ENCODE assay signal across 8 cellular contexts in the genomic region with DNA sequence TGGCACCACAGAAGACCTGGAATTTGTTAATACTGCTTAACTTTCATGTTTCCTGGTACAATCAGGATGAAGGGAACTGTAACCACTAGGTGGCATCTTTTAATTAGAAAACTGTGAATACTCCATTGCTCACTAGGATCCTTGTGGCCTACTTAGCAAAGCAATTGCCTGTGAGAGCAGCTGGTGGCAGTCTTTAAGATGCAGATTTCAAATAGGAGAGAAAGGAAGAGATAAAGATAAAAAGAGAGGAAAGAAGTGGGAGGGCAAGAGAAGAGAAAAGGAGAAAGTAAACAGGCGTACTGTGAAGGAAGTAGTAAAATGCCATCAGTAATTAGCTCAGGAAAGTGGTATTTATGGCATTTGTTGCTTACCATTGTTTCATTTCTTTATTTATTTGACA.
DNase-seq lines count a peak whose midpoint lies in the region; ATAC-seq, FAIRE-seq and TF ChIP-seq lines count a peak whose summit lies in the region.

No MANE protein-coding gene starts in this region.

- peak; percentile 79 for FAIRE-seq in RCC 7860 (lab: Jason Lieb, UNC)
- peak; percentile 98 for FAIRE-seq in urothelium cell line (lab: Jason Lieb, UNC)

- TF ChIP-seq CTCF in dorsolateral prefrontal cortex (IDR thresholded peaks at IDR 0.05 in 54 of 56, conservative IDR thresholded peaks at IDR 0.05 in 2 of 56; ENCODE audit: low read depth in 1 of 56, partially characterized antibody in 56 of 56), result peak; percentile 33 to 87 (median 70)

- no peak overlapping the region for H3K4me3 ChIP-seq in dorsolateral prefrontal cortex

- no peak for ATAC-seq in HG03108 (IDR thresholded peaks at IDR 0.05; ENCODE audit: unreplicated experiment)

- peak overlapping the region in 20 of 59 donors; percentile 1 to 64 (median 22) for H3K27ac ChIP-seq in dorsolateral prefrontal cortex

- DNase-seq in activated T-cell treated with anti-CD3 and anti-CD28 coated beads for 24 hours (ENCODE audit: low read depth), result peak; percentile 1
- DNase-seq in activated T-cell treated with anti-CD3 and anti-CD28 coated beads for 4 hours, result no peak
- DNase-seq in LHCN-M2 (ENCODE audit: low read depth), result peak; percentile 86
- DNase-seq in RCC 7860 (ENCODE audit: low spot score), result peak; percentile 65
- peak in 1 of 10 donors; percentile 18 for DNase-seq in dorsolateral prefrontal cortex
- peak; percentile 79 to 83 for DNase-seq in lung microvascular endothelial cell (ENCODE audit: low read depth in 2 of 2)
- DNase-seq in urothelium cell line (ENCODE audit: low spot score), result peak; percentile 88

- no peaks in the 10 kb centered on the region for H3K27me3 ChIP-seq in dorsolateral prefrontal cortex

- intact Hi-C loops in dorsolateral prefrontal cortex (cut with DNase I), result loop anchor here in 1 of 2 donors (2.0 kb wide), 1 partner anchor 909 kb away; no protein-coding TSS in a partner anchor
